In genomic region chr9:121938621-121939020, GRCh38 we compare ENCODE assay signal across 16 cellular contexts.
A peak's percentile ranks its signal among the peaks of the same experiment; 100 is the strongest.
DNase-seq lines count a peak whose midpoint lies in the region; ATAC-seq and TF ChIP-seq lines count a peak whose summit lies in the region.
"Had no signal": no experiment of that assay in that cellular context is flagged by ENCODE, and none has a peak within 500 bp of the region (broad histone marks: within the 10 kb centered on the region; RNA-seq: fewer than 3 reads in every experiment).

No MANE protein-coding gene starts in this region.

- no peak overlapping the region for H3K4me3 Mint-ChIP-seq in T-cell
- H3K4me3 Mint-ChIP-seq: CD4-positive, CD25-positive, alpha-beta regulatory T cell; CD8-positive, alpha-beta memory T cell; H9 had no signal

- peak overlapping the region; percentile 100 for H3K27ac ChIP-seq in Karpas-422 (ENCODE audit: low read length)
- H3K27ac ChIP-seq in OCI-LY1 (ENCODE audit: low read depth, low read length, poor library complexity, severe bottlenecking): peak overlapping the region; percentile 99

- H2AFZ ChIP-seq in Karpas-422 (ENCODE audit: low read length) (no peak overlapping the region), OCI-LY1 (ENCODE audit: low read length) (no peak overlapping the region)

- H3K27me3 ChIP-seq in Karpas-422 (ENCODE audit: low read length) (no peaks in the 10 kb centered on the region), OCI-LY1 (ENCODE audit: insufficient read depth, low read length) (no peaks in the 10 kb centered on the region)
- H3K27me3 ChIP-seq: BE2C had no signal

- ATAC-seq in left lobe of liver (peak; percentile 45), HG03521 (IDR thresholded peaks at IDR 0.05; ENCODE audit: unreplicated experiment) (no peak), T-cell (replicated peaks in 1 of 4) (no peak)

- H3K36me3 ChIP-seq in Karpas-422 (ENCODE audit: insufficient read depth, low read length) (no peaks in the 10 kb centered on the region), OCI-LY1 (ENCODE audit: insufficient read depth, low read length) (no peaks in the 10 kb centered on the region)
- H3K36me3 ChIP-seq: BE2C had no signal

- H3K4me3 ChIP-seq in Karpas-422 (ENCODE audit: low read length) (no peak overlapping the region), OCI-LY1 (ENCODE audit: low read depth, low read length, poor library complexity, severe bottlenecking) (peak overlapping the region; percentile 57)

- TF ChIP-seq CTCF in OCI-LY1 (IDR thresholded peaks at IDR 0.05; ENCODE audit: low read length): no peak

- H3F3A ChIP-seq in OCI-LY1 (ENCODE audit: insufficient read depth, low read length): peaks cover 15% of the 10 kb centered on the region

- H3K4me1 ChIP-seq in Karpas-422 (ENCODE audit: low read length): peaks cover 83% of the 10 kb centered on the region
- peaks cover 82% of the 10 kb centered on the region for H3K4me1 ChIP-seq in OCI-LY1 (ENCODE audit: insufficient read depth, low read length, severe bottlenecking)
- H3K4me1 ChIP-seq: BE2C had no signal

- DNase-seq in Karpas-422 (no peak), left lobe of liver (ENCODE audit: low spot score) (no peak), NAMALWA (ENCODE audit: low spot score) (no peak), T-cell (no peak)
- DNase-seq: BE2C; C1 segment of cervical spinal cord; CD4-positive, CD25-positive, alpha-beta regulatory T cell; CD8-positive, alpha-beta memory T cell; COR-L47; DMS 273 treated with DMSO at 0.1 percent for 48 hours; DMS53; DND-41; H9; IMR-90 had no signal

- peaks cover 5% of the 10 kb centered on the region for H3K36me3 Mint-ChIP-seq in T-cell
- H3K36me3 Mint-ChIP-seq: CD4-positive, CD25-positive, alpha-beta regulatory T cell had no signal

- no peaks in the 10 kb centered on the region for H3K9me3 Mint-ChIP-seq in T-cell
- H3K9me3 Mint-ChIP-seq: CD4-positive, CD25-positive, alpha-beta regulatory T cell; CD8-positive, alpha-beta memory T cell; H9 had no signal

- no peaks in the 10 kb centered on the region for H3K27me3 Mint-ChIP-seq in T-cell
- H3K27me3 Mint-ChIP-seq: CD4-positive, CD25-positive, alpha-beta regulatory T cell; CD8-positive, alpha-beta memory T cell had no signal

- H3K9me3 ChIP-seq in Karpas-422 (ENCODE audit: low read length): no peaks in the 10 kb centered on the region
- no peaks in the 10 kb centered on the region for H3K9me3 ChIP-seq in OCI-LY1 (ENCODE audit: low read length)
- H3K9me3 ChIP-seq: BE2C had no signal

- H3K4me2 ChIP-seq in Karpas-422 (ENCODE audit: low read depth, low read length, poor library complexity, severe bottlenecking) (peak overlapping the region; percentile 58), OCI-LY1 (ENCODE audit: low read length) (peak overlapping the region; percentile 66)

- no peaks in the 10 kb centered on the region for H4K20me1 ChIP-seq in Karpas-422 (ENCODE audit: insufficient read depth, low read depth, low read length)
- H4K20me1 ChIP-seq in OCI-LY1 (ENCODE audit: insufficient read depth, low read length): no peaks in the 10 kb centered on the region

- H3K9ac ChIP-seq in Karpas-422 (ENCODE audit: low read length): no peak overlapping the region
- peak overlapping the region; percentile 79 for H3K9ac ChIP-seq in OCI-LY1 (ENCODE audit: low read length)

- H3K9me2 ChIP-seq in Karpas-422 (replicated peaks; ENCODE audit: insufficient read depth, low read length) (no peaks in the 10 kb centered on the region), OCI-LY1 (ENCODE audit: low read depth, low read length) (no peaks in the 10 kb centered on the region)

- no peaks in the 10 kb centered on the region for H3K4me1 Mint-ChIP-seq in T-cell
- H3K4me1 Mint-ChIP-seq: CD4-positive, CD25-positive, alpha-beta regulatory T cell; CD8-positive, alpha-beta memory T cell had no signal

- CTCF ChIA-PET in T-cell (lab: Charles Lee): no interaction called here

- POLR2A ChIA-PET in T-cell (lab: Charles Lee): no interaction called here

- H3K27ac Mint-ChIP-seq in T-cell: no peak overlapping the region
- H3K27ac Mint-ChIP-seq: CD4-positive, CD25-positive, alpha-beta regulatory T cell; CD8-positive, alpha-beta memory T cell; H9 had no signal

- H3K79me2 ChIP-seq in Karpas-422 (ENCODE audit: low read length): no peaks in the 10 kb centered on the region
- H3K79me2 ChIP-seq in OCI-LY1 (ENCODE audit: insufficient read depth, low read length): no peaks in the 10 kb centered on the region
